17 cellular contexts compared by ENCODE assay signal in genomic region chr14:36818212-36818611, GRCh38.
"Had no signal": no experiment of that assay in that cellular context is flagged by ENCODE, and none has a peak within 500 bp of the region (broad histone marks: within the 10 kb centered on the region; RNA-seq: fewer than 3 reads in every experiment).

No MANE protein-coding gene starts in this region.

- H3K9me3 Mint-ChIP-seq: activated CD8-positive, alpha-beta T cell treated with anti-CD3 and anti-CD28 coated beads for 36 hours; T-helper 1 cell treated with Interleukin-12 subunit alpha and Interleukin-12 subunit beta and Interleukin-4 antibody, amounts not matched to agents 30 μg/mL and 1 μg/mL, for 36 hours had no signal

- H3K27me3 Mint-ChIP-seq: activated naive CD8-positive, alpha-beta T cell treated with anti-CD3 and anti-CD28 coated beads, Interleukin-2, amount 10 ng/mL, durations not matched to agents 7 days and 5 days had no signal

- H3K27me3 ChIP-seq: breast epithelium had no signal

- H3K9me3 ChIP-seq: breast epithelium had no signal

- H3K27ac ChIP-seq: breast epithelium, PC-9 had no signal

- H3K36me3 ChIP-seq: breast epithelium had no signal

- H2AFZ ChIP-seq: PC-9 had no signal

- H3K4me1 ChIP-seq: breast epithelium had no signal

- H3K27ac Mint-ChIP-seq: activated CD8-positive, alpha-beta T cell treated with anti-CD3 and anti-CD28 coated beads for 36 hours; activated naive CD8-positive, alpha-beta T cell treated with anti-CD3 and anti-CD28 coated beads, Interleukin-2, amount 10 ng/mL, durations not matched to agents 7 days and 5 days; activated T-cell treated with anti-CD3 and anti-CD28 coated beads, Interleukin-2, amount 50 U/mL, for 72 hours; activated T-helper 2 cell treated with anti-CD3 and anti-CD28 coated beads, Interferon-gamma antibody, Interleukin-2, Interleukin-4, amounts not matched to agents 10 μg/mL and 5 μg/mL and 100 μg/mL, durations not matched to agents 14 hours and 24 hours and 36 hours; T-helper 1 cell treated with Interleukin-12 subunit alpha and Interleukin-12 subunit beta and Interleukin-4 antibody, amounts not matched to agents 30 μg/mL and 1 μg/mL, for 36 hours had no signal

- H3K4me3 ChIP-seq: breast epithelium, PC-9 had no signal

- H3K4me1 Mint-ChIP-seq: activated naive CD8-positive, alpha-beta T cell treated with anti-CD3 and anti-CD28 coated beads, Interleukin-2, amount 10 ng/mL, durations not matched to agents 7 days and 5 days had no signal

- H3K36me3 Mint-ChIP-seq: activated naive CD8-positive, alpha-beta T cell treated with anti-CD3 and anti-CD28 coated beads, Interleukin-2, amount 10 ng/mL, durations not matched to agents 7 days and 5 days had no signal

- H3K4me2 ChIP-seq: PC-9 had no signal

- DNase-seq: activated CD4-positive, alpha-beta T cell treated with anti-CD3 and anti-CD28 coated beads for 4 hours; activated CD8-positive, alpha-beta memory T cell treated with anti-CD3 and anti-CD28 coated beads, Interleukin-2, amount 50 U/mL, for 4 hours; activated CD8-positive, alpha-beta T cell treated with anti-CD3 and anti-CD28 coated beads for 36 hours; activated naive CD4-positive, alpha-beta T cell treated with anti-CD3 and anti-CD28 coated beads, Interleukin-2, amount 50 U/mL, for 16 hours; activated naive CD8-positive, alpha-beta T cell treated with anti-CD3 and anti-CD28 coated beads, Interleukin-2, amount 10 ng/mL, durations not matched to agents 7 days and 5 days; activated T-cell treated with anti-CD3 and anti-CD28 coated beads, Interleukin-2, amount 50 U/mL, for 72 hours; aorta; central memory CD4-positive, alpha-beta T cell; NCI-H1092; NCI-H1930; NCI-H2107; SHP77 treated with DMSO at 0.1 percent for 48 hours had no signal

- ATAC-seq: activated CD4-positive, CD25-positive, alpha-beta regulatory T cell treated with anti-CD3 and anti-CD28 coated beads, Interleukin-2, amount 50 U/mL, for 24 hours; activated CD8-positive, alpha-beta T cell treated with anti-CD3 and anti-CD28 coated beads for 36 hours; activated T-cell treated with anti-CD3 and anti-CD28 coated beads, Interleukin-2, amount 50 U/mL, for 72 hours had no signal

- H3K4me3 Mint-ChIP-seq: activated CD8-positive, alpha-beta T cell treated with anti-CD3 and anti-CD28 coated beads for 36 hours; activated naive CD8-positive, alpha-beta T cell treated with anti-CD3 and anti-CD28 coated beads, Interleukin-2, amount 10 ng/mL, durations not matched to agents 7 days and 5 days; activated T-cell treated with anti-CD3 and anti-CD28 coated beads, Interleukin-2, amount 50 U/mL, for 72 hours; T-helper 1 cell treated with Interleukin-12 subunit alpha and Interleukin-12 subunit beta and Interleukin-4 antibody, amounts not matched to agents 30 μg/mL and 1 μg/mL, for 36 hours had no signal
